8 cellular contexts compared by ENCODE assay signal in genomic region chr22:37187891-37188761, GRCh38. TPM values are rescaled to one million over a fixed set of nuclear protein-coding genes. Genes with fewer than 3 reads are reported as not detected.
DNase-seq lines count a peak whose midpoint lies in the region; ATAC-seq, FAIRE-seq and TF ChIP-seq lines count a peak whose summit lies in the region.

Gene C1QTNF6 (minus strand): TSS chr22:37188247. CDS start chr22:37188213, 34 bp downstream.

- H3K36me3 Mint-ChIP-seq in CD4-positive, CD25-positive, alpha-beta regulatory T cell: peaks cover 5% of the 10 kb centered on the region
- peaks cover 7% of the 10 kb centered on the region for H3K36me3 Mint-ChIP-seq in nephron (ENCODE audit: low read depth)

- H3K4me3 ChIP-seq in CD4-positive, CD25-positive, alpha-beta regulatory T cell (ENCODE audit: low read depth, low read length): peak within 1 kb of the TSS; percentile 68
- peak within 1 kb of the TSS in 3 of 4 donors; percentile 32 to 56 (median 38) for H3K4me3 ChIP-seq in esophagus squamous epithelium

- intact Hi-C loops in esophagus squamous epithelium (cut with DNase I): no loop called here

- H3K27ac Mint-ChIP-seq in CD4-positive, CD25-positive, alpha-beta regulatory T cell: peak within 1 kb of the TSS; percentile 86 to 93 (median 90)
- H3K27ac Mint-ChIP-seq in nephron: peak within 1 kb of the TSS; percentile 99

- H3K4me1 Mint-ChIP-seq in CD4-positive, CD25-positive, alpha-beta regulatory T cell: peaks cover 15 to 77% (median 52%) of the 10 kb centered on the region in 4 donors
- peaks cover 48% of the 10 kb centered on the region for H3K4me1 Mint-ChIP-seq in nephron

- ATAC-seq in CD4-positive, CD25-positive, alpha-beta regulatory T cell (ENCODE audit: low read depth in 2 of 2): peak in 1 of 2 donors; percentile 18
- no peak for ATAC-seq in HG03045 (IDR thresholded peaks at IDR 0.05; ENCODE audit: unreplicated experiment)

- no peaks in the 10 kb centered on the region for H3K9me3 ChIP-seq in CD4-positive, CD25-positive, alpha-beta regulatory T cell (ENCODE audit: control insufficient read depth in 2 of 2, low read length in 2 of 2)
- no peaks in the 10 kb centered on the region for H3K9me3 ChIP-seq in esophagus squamous epithelium

- H3K36me3 ChIP-seq in CD4-positive, CD25-positive, alpha-beta regulatory T cell (ENCODE audit: control insufficient read depth, insufficient read depth, low read length): no peaks in the 10 kb centered on the region
- no peaks in the 10 kb centered on the region for H3K36me3 ChIP-seq in esophagus squamous epithelium

- H3K4me3 Mint-ChIP-seq in CD4-positive, CD25-positive, alpha-beta regulatory T cell: peak within 1 kb of the TSS; percentile 62 to 79 (median 76)
- H3K4me3 Mint-ChIP-seq in nephron: peak within 1 kb of the TSS; percentile 87 to 92 (median 88)

- H3K27me3 Mint-ChIP-seq in CD4-positive, CD25-positive, alpha-beta regulatory T cell: no peaks in the 10 kb centered on the region
- H3K27me3 Mint-ChIP-seq in nephron (ENCODE audit: low read depth): no peaks in the 10 kb centered on the region

- H3K4me1 ChIP-seq in CD4-positive, CD25-positive, alpha-beta regulatory T cell (ENCODE audit: control insufficient read depth, insufficient read depth, low read length, poor library complexity, severe bottlenecking): peaks cover 68% of the 10 kb centered on the region
- peaks cover 27 to 65% (median 31%) of the 10 kb centered on the region in 3 donors for H3K4me1 ChIP-seq in esophagus squamous epithelium

- FAIRE-seq in RCC 7860 (lab: Jason Lieb, UNC): no peak
- no peak for FAIRE-seq in GM12892 (lab: Jason Lieb, UNC)

- TF ChIP-seq POLR2A in esophagus squamous epithelium (IDR thresholded peaks at IDR 0.05) (no peak), GM12892 (IDR thresholded peaks at IDR 0.05; ENCODE audit: low read depth, low read length) (no peak)

- 22 to 42% methylated on average over 7 to 9 of the region's 17 CpGs for WGBS in esophagus squamous epithelium, 2 donors

- H3K27me3 ChIP-seq in CD4-positive, CD25-positive, alpha-beta regulatory T cell (ENCODE audit: control insufficient read depth, insufficient read depth, low read length): no peaks in the 10 kb centered on the region
- H3K27me3 ChIP-seq in esophagus squamous epithelium: no peaks in the 10 kb centered on the region

- H3K27ac ChIP-seq in CD4-positive, CD25-positive, alpha-beta regulatory T cell (ENCODE audit: insufficient read depth, low read length, poor library complexity, severe bottlenecking): peak within 1 kb of the TSS; percentile 76
- peak within 1 kb of the TSS; percentile 75 to 91 (median 88) for H3K27ac ChIP-seq in esophagus squamous epithelium

- TF ChIP-seq CTCF in esophagus squamous epithelium (IDR thresholded peaks at IDR 0.05) (no peak), nephron (IDR thresholded peaks at IDR 0.05; ENCODE audit: unreplicated experiment in 3 of 3) (no peak)

- DNase-seq in CD4-positive, CD25-positive, alpha-beta regulatory T cell: peak in 1 of 3 donors; percentile 37
- peak; percentile 75 for DNase-seq in RCC 7860 (ENCODE audit: low spot score)
- no peak for DNase-seq in esophagus squamous epithelium (lab: John Stamatoyannopoulos, UW)
- DNase-seq in NCI-H345 (lab: John Stamatoyannopoulos, UW): no peak
- no peak for DNase-seq in cerebellar nuclear complex (lab: John Stamatoyannopoulos, UW)
- no peak for DNase-seq in GM12892 (ENCODE audit: insufficient read length)

- no peaks in the 10 kb centered on the region for H3K9me3 Mint-ChIP-seq in CD4-positive, CD25-positive, alpha-beta regulatory T cell
- no peaks in the 10 kb centered on the region for H3K9me3 Mint-ChIP-seq in nephron

RNA-seq across cellular contexts. Expression of gene C1QTNF6, which starts in this region (rescaled TPM):
- total RNA-seq in CD4-positive, CD25-positive, alpha-beta regulatory T cell: 13.6 TPM
- polyA plus RNA-seq in CD4-positive, CD25-positive, alpha-beta regulatory T cell: 1 to 10 TPM; 1.6 to 2.4 (median 2.1) TPM
- total RNA-seq in esophagus squamous epithelium: 1 to 10 TPM; 1.1 to 1.7 (median 1.4) TPM
- 4.9 TPM for polyA plus RNA-seq in GM12892 (2012; ENCODE audit: missing spikeins)
